In the genomic region with DNA sequence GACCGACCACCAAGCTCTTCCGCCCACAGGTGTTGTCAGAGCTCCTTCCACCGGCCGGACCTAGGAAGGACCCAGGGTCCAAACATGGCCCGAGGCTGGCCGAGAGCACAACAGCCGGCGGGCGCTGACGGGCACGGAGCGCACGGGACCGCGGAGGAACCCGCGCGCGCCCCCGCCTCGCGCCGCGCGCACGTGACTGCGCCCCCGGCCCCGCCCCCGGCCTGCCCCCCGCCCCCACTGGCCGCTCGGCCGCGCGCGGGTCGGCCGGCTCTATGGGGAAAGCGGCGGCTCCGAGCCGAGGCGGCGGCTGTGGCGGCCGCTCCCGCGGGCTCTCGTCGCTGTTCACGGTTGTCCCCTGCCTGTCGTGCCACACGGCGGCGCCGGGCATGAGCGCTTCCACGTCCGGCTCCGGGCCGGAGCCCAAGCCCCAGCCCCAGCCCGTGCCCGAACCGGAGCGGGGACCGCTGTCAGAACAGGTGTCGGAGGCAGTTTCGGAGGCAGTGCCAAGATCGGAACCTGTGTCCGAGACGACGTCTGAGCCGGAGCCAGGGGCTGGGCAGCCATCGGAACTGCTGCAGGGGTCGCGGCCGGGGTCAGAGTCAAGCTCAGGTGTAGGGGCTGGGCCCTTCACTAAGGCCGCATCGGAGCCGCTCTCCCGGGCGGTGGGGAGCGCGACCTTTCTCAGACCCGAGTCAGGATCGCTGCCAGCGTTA, we compare ENCODE assay signal across 8 cellular contexts. TPM values are rescaled to one million over a fixed set of nuclear protein-coding genes. Genes with fewer than 3 reads are reported as not detected.
DNase-seq lines count a peak whose midpoint lies in the region; ATAC-seq, FAIRE-seq and TF ChIP-seq lines count a peak whose summit lies in the region.

A gene with protein sequence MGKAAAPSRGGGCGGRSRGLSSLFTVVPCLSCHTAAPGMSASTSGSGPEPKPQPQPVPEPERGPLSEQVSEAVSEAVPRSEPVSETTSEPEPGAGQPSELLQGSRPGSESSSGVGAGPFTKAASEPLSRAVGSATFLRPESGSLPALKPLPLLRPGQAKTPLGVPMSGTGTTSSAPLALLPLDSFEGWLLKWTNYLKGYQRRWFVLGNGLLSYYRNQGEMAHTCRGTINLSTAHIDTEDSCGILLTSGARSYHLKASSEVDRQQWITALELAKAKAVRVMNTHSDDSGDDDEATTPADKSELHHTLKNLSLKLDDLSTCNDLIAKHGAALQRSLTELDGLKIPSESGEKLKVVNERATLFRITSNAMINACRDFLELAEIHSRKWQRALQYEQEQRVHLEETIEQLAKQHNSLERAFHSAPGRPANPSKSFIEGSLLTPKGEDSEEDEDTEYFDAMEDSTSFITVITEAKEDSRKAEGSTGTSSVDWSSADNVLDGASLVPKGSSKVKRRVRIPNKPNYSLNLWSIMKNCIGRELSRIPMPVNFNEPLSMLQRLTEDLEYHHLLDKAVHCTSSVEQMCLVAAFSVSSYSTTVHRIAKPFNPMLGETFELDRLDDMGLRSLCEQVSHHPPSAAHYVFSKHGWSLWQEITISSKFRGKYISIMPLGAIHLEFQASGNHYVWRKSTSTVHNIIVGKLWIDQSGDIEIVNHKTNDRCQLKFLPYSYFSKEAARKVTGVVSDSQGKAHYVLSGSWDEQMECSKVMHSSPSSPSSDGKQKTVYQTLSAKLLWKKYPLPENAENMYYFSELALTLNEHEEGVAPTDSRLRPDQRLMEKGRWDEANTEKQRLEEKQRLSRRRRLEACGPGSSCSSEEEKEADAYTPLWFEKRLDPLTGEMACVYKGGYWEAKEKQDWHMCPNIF (plus strand): TSS at position 237 of the 713 bp plus-strand sequence. CDS start 36 bp downstream, at position 273.

- peak within 1 kb of the TSS; percentile 81 for H3K4me2 ChIP-seq in HepG2 (ENCODE audit: low read depth, low read length)

- WGBS in HepG2 (ENCODE audit: low lambda C conversion rate), result 21% methylated on average over 18 of the region's 88 CpGs

- FAIRE-seq in HepG2 (lab: Jason Lieb, UNC), result no peak

- TF ChIP-seq POLR2A in HepG2 (IDR thresholded peaks at IDR 0.05; ENCODE audit: insufficient read depth in 1 of 2, low read depth in 2 of 2, low read length in 2 of 2), result no peak

- no peak within 1 kb of the TSS for H2AFZ ChIP-seq in HepG2 (ENCODE audit: low read length)

- CTCF ChIA-PET in HepG2 (lab: Yijun Ruan, JAX; ENCODE audit: low intra/inter-chr PET ratio, low total read pairs), result no interaction called here

- H3K4me1 ChIP-seq in HepG2 (ENCODE audit: insufficient read depth, low read length), result peaks cover 9% of the 10 kb centered on the region

- in situ Hi-C loops in HepG2 (cut with HindIII; ENCODE audit: extremely low pct_ligation_motif_present, low pct_unique_long_range_greater_than_20kb), result no loop called here

- intact Hi-C loops in HepG2 (cut with micrococcal nuclease; ENCODE audit: unreplicated experiment), result no loop called here

- H4K20me1 ChIP-seq in HepG2 (ENCODE audit: insufficient read depth, low read length), result peaks cover 5% of the 10 kb centered on the region; the same call in 1 of the 2 replicates

- peak within 1 kb of the TSS; percentile 29 to 70 (median 59); a peak in 4 of 6 replicates for H3K4me3 ChIP-seq in HepG2 (replicated peaks in 1 of 3; ENCODE audit: insufficient read depth in 1 of 3, low read depth in 2 of 3, low read length in 3 of 3)

- no peaks in the 10 kb centered on the region for H3K79me2 ChIP-seq in HepG2 (ENCODE audit: insufficient read depth, low read length)

- TF ChIP-seq CTCF in C4-2B (conservative IDR thresholded peaks at IDR 0.05) (no peak), HepG2 (CRISPR knock-in tag; IDR thresholded peaks at IDR 0.05) (peak; percentile 36)

- peaks cover 4 to 34% of the 10 kb centered on the region in 2 experiments; a peak in 4 of 5 replicates for H3K27me3 ChIP-seq in HepG2 (ENCODE audit: control insufficient read depth in 1 of 2, insufficient read depth in 2 of 2, low read length in 2 of 2)

- H3K27ac ChIP-seq in C4-2B (peak within 1 kb of the TSS; percentile 71), cingulate gyrus (ENCODE audit: low read depth, low read length) (peak within 1 kb of the TSS; percentile 92), HepG2 (ENCODE audit: extremely low read length, insufficient read depth, low read length) (no peak within 1 kb of the TSS)

- POLR2A ChIA-PET in HepG2 (lab: Yijun Ruan, JAX), result no interaction called here

- no peaks in the 10 kb centered on the region for H3K36me3 ChIP-seq in HepG2 (replicated peaks in 1 of 2; ENCODE audit: control insufficient read depth in 1 of 2, insufficient read depth in 2 of 2, low read length in 2 of 2)

- no peak within 1 kb of the TSS for H3K9ac ChIP-seq in HepG2 (ENCODE audit: insufficient read depth, low read depth, low read length)

- DNase-seq in HK-2 (ENCODE audit: unreplicated experiment), result peak; percentile 33
- peak; percentile 12 for DNase-seq in activated CD4-positive, alpha-beta T cell treated with anti-CD3 and anti-CD28 coated beads for 1 hour
- no peak for DNase-seq in HepG2 (ENCODE audit: low spot score)
- DNase-seq in stimulated activated CD4-positive, alpha-beta T cell treated with anti-CD3 and anti-CD28 coated beads, Interleukin-4, amount 100 ng/mL, for 1 hour, result peak; percentile 39
- no peak for DNase-seq in NCI-H187 (lab: John Stamatoyannopoulos, UW)

- BruUV-seq in HepG2 (replicated peaks; lab: Mats Ljungman, UMichigan), result no TSS peak

- no peaks in the 10 kb centered on the region for H3K9me3 ChIP-seq in HepG2 (ENCODE audit: low read length)

- TF ChIP-seq RAD21 in HepG2 (CRISPR knock-in tag; IDR thresholded peaks at IDR 0.05), result no peak

- ATAC-seq in HepG2, result peak; percentile 78
- no peak for ATAC-seq in HG02885 (IDR thresholded peaks at IDR 0.05; ENCODE audit: poor library complexity, unreplicated experiment)

- TF ChIP-seq EP300 in HepG2 (IDR thresholded peaks at IDR 0.05; ENCODE audit: low read depth in 2 of 2, low read length in 2 of 2) (no peak), HepG2 (CRISPR knock-in tag; IDR thresholded peaks at IDR 0.05; ENCODE audit: borderline replicate concordance) (no peak)

TF ChIP-seq in HepG2, 621 proteins besides CTCF, POLR2A, EP300 and RAD21 (continues in another document):
- no peak for TF ChIP-seq ZNF749 (CRISPR knock-in tag; IDR thresholded peaks at IDR 0.05; ENCODE audit: borderline replicate concordance)
- 0 out of 2 replicates have a peak, but pooled peaks have one; percentile 16 for TF ChIP-seq ZFY (CRISPR knock-in tag; IDR thresholded peaks at IDR 0.05)
- TF ChIP-seq, protein P1, sequence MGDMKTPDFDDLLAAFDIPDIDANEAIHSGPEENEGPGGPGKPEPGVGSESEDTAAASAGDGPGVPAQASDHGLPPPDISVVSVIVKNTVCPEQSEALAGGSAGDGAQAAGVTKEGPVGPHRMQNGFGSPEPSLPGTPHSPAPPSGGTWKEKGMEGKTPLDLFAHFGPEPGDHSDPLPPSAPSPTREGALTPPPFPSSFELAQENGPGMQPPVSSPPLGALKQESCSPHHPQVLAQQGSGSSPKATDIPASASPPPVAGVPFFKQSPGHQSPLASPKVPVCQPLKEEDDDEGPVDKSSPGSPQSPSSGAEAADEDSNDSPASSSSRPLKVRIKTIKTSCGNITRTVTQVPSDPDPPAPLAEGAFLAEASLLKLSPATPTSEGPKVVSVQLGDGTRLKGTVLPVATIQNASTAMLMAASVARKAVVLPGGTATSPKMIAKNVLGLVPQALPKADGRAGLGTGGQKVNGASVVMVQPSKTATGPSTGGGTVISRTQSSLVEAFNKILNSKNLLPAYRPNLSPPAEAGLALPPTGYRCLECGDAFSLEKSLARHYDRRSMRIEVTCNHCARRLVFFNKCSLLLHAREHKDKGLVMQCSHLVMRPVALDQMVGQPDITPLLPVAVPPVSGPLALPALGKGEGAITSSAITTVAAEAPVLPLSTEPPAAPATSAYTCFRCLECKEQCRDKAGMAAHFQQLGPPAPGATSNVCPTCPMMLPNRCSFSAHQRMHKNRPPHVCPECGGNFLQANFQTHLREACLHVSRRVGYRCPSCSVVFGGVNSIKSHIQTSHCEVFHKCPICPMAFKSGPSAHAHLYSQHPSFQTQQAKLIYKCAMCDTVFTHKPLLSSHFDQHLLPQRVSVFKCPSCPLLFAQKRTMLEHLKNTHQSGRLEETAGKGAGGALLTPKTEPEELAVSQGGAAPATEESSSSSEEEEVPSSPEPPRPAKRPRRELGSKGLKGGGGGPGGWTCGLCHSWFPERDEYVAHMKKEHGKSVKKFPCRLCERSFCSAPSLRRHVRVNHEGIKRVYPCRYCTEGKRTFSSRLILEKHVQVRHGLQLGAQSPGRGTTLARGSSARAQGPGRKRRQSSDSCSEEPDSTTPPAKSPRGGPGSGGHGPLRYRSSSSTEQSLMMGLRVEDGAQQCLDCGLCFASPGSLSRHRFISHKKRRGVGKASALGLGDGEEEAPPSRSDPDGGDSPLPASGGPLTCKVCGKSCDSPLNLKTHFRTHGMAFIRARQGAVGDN (CRISPR knock-in tag; IDR thresholded peaks at IDR 0.05), result peak; percentile 52; the same call in 1 of the 2 replicates

RNA-seq across cellular contexts. Expression of the gene that starts here (rescaled TPM):
- 7.1 and 7.7 TPM in 2 replicates for total RNA-seq in HepG2 (2016; rRNA removed; fragmentation: Illumina TruSeq; extraction: Trizol)
- total RNA-seq in HepG2 (2016; cell fraction: cytosol; rRNA removed; fragmentation: Illumina TruSeq; extraction: Trizol; ENCODE audit: low read depth), result 1.9 and 2.2 TPM in 2 replicates
- 8.2 and 8.7 TPM in 2 replicates for total RNA-seq in HepG2 (2016; cell fraction: insoluble cytoplasmic fraction; rRNA removed; fragmentation: Illumina TruSeq; extraction: Trizol)
- total RNA-seq in HepG2 (2016; cell fraction: membrane; rRNA removed; fragmentation: Illumina TruSeq; extraction: Trizol), result 7.4 and 9.1 TPM in 2 replicates
- 5.3 and 10.0 TPM in 2 replicates for total RNA-seq in HepG2 (2016; cell fraction: nucleus; rRNA removed; fragmentation: Illumina TruSeq; extraction: Trizol)
- 5.0 and 7.9 TPM in 2 replicates for polyA plus RNA-seq in HepG2 (2011; rRNA removed)
- 3.8 and 4.7 TPM in 2 replicates for polyA plus RNA-seq in HepG2 (2011; cell fraction: cytosol; rRNA removed)
- polyA plus RNA-seq in HepG2 (2011; cell fraction: nucleus; rRNA removed), result 5.9 and 7.6 TPM in 2 replicates
- 4.1 and 4.4 TPM in 2 replicates for polyA plus RNA-seq in HepG2 (2012)
- polyA plus RNA-seq in HepG2 (2016; cell fraction: cytosol; fragmentation: Illumina TruSeq; extraction: Trizol; ENCODE audit: low read depth), result 3.0 and 5.0 TPM in 2 replicates
- polyA plus RNA-seq in HepG2 (2016; cell fraction: insoluble cytoplasmic fraction; fragmentation: Illumina TruSeq; extraction: Trizol; ENCODE audit: low read depth), result 7.0 and 13.0 TPM in 2 replicates
- 11.2 and 12.1 TPM in 2 replicates for polyA plus RNA-seq in HepG2 (2016; cell fraction: membrane; fragmentation: Illumina TruSeq; extraction: Trizol; ENCODE audit: low read depth)
- 10.2 and 11.3 TPM in 2 replicates for polyA plus RNA-seq in HepG2 (2016; cell fraction: nucleus; fragmentation: Illumina TruSeq; extraction: Trizol; ENCODE audit: insufficient read depth, low read depth)
- polyA minus RNA-seq in HepG2 (2011; rRNA and poly(A)+ RNA removed; ENCODE audit: low replicate concordance), result 7.4 and 90.6 TPM in 2 replicates
- 2.9 and 4.3 TPM in 2 replicates for polyA minus RNA-seq in HepG2 (2011; cell fraction: cytosol; rRNA and poly(A)+ RNA removed)
- 6.0 and 6.8 TPM in 2 replicates for polyA minus RNA-seq in HepG2 (2011; cell fraction: nucleus; rRNA and poly(A)+ RNA removed)

Comparison
In these comparisons a context has a peak if more than half of its experiments do, and no peak if none do; other contexts are left out.
1. DNase-seq: peak in HK-2 (single experiment), activated CD4-positive, alpha-beta T cell treated with anti-CD3 and anti-CD28 coated beads for 1 hour (single experiment) and stimulated activated CD4-positive, alpha-beta T cell treated with anti-CD3 and anti-CD28 coated beads, Interleukin-4, amount 100 ng/mL, for 1 hour (single experiment); none in HepG2 (single experiment) and NCI-H187 (0 of 2).